Comparison of ENCODE assay signal across 24 cellular contexts in genomic region chr7:44709945-44710596, GRCh38. TPM values are rescaled to one million over a fixed set of nuclear protein-coding genes. Genes with fewer than 3 reads are reported as not detected.
DNase-seq lines count a peak whose midpoint lies in the region; ATAC-seq, FAIRE-seq and TF ChIP-seq lines count a peak whose summit lies in the region.
"Had no signal": no experiment of that assay in that cellular context is flagged by ENCODE, and none has a peak within 500 bp of the region (broad histone marks: within the 10 kb centered on the region; RNA-seq: fewer than 3 reads in every experiment).

No MANE protein-coding gene starts in this region.

- peaks cover 10% of the 10 kb centered on the region for H3K36me3 ChIP-seq in CD8-positive, alpha-beta memory T cell (ENCODE audit: insufficient read depth, low read length)
- peaks cover 28% of the 10 kb centered on the region; the same call in 2 of the 3 replicates for H3K36me3 ChIP-seq in K562 (ENCODE audit: control insufficient read depth, insufficient read depth, low read length)
- H3K36me3 ChIP-seq in upper lobe of left lung, result peaks cover 8 to 35% (median 32%) of the 10 kb centered on the region in 4 donors

- H3K27ac ChIP-seq in CD8-positive, alpha-beta memory T cell (ENCODE audit: low read depth, low read length), result no peak overlapping the region
- H3K27ac ChIP-seq in K562 (ENCODE audit: extremely low read depth, low read depth, low read length) (no peak overlapping the region), upper lobe of left lung (no peak overlapping the region)
- H3K27ac ChIP-seq: body of pancreas, epithelial cell of prostate, foreskin keratinocyte, thoracic aorta had no signal

- no peak; the same call in 2 of the 3 replicates for ATAC-seq in K562
- no peak for ATAC-seq in upper lobe of left lung (ENCODE audit: low FRiP score in 2 of 2)
- ATAC-seq: activated T-cell treated with anti-CD3 and anti-CD28 coated beads, Interleukin-2, amount 50 U/mL, for 4 hours; body of pancreas; foreskin keratinocyte had no signal

- BruUV-seq in K562 (replicated peaks; lab: Mats Ljungman, UMichigan), result no TSS peak

- in situ Hi-C loops in K562 (cut with MboI), result no loop called here

- TF ChIP-seq POLR2A in K562 (conservative IDR thresholded peaks at IDR 0.05) (0 out of 2 replicates have a peak, but pooled peaks have one; percentile 21), upper lobe of left lung (IDR thresholded peaks at IDR 0.05) (no peak)

- peak overlapping the region in 5 of 7 donors; percentile 3 to 75 (median 35) for H3K27ac Mint-ChIP-seq in CD14-positive monocyte
- peak overlapping the region; percentile 62 to 99 (median 80) for H3K27ac Mint-ChIP-seq in CD8-positive, alpha-beta memory T cell
- peak overlapping the region; percentile 86 for H3K27ac Mint-ChIP-seq in nephron progenitor cell
- no peak overlapping the region for H3K27ac Mint-ChIP-seq in type B pancreatic cell
- H3K27ac Mint-ChIP-seq: activated naive CD8-positive, alpha-beta T cell treated with anti-CD3 and anti-CD28 coated beads for 36 hours; dendritic cell treated with granulocyte-macrophage colony-stimulating factor and Interleukin-4, amounts not matched to agents 40 ng/mL and 50 ng/mL, for 4 days had no signal

- WGBS in K562 (ENCODE audit: insufficient coverage, low coverage, missing lambda C conversion rate), result 75% methylated on average over 9 of the region's 10 CpGs
- WGBS in upper lobe of left lung, 2 donors, result 89 to 90% methylated on average over 8 to 10 of the region's 10 CpGs

- intact Hi-C loops in CD14-positive monocyte (cut with micrococcal nuclease) (loop anchor here in 1 of 2 donors (10.0 kb wide), 1 partner anchor 45 kb away; no protein-coding TSS in a partner anchor), K562 (cut with micrococcal nuclease) (no loop called here)

- H3K27me3 Mint-ChIP-seq in CD14-positive monocyte (ENCODE audit: low read depth in 3 of 3), result peaks cover 0 to 3% (median 2%) of the 10 kb centered on the region in 3 donors
- H3K27me3 Mint-ChIP-seq in CD8-positive, alpha-beta memory T cell, result no peaks in the 10 kb centered on the region
- peaks cover 11% of the 10 kb centered on the region for H3K27me3 Mint-ChIP-seq in nephron progenitor cell (ENCODE audit: low read depth, poor library complexity)
- peaks cover 3% of the 10 kb centered on the region for H3K27me3 Mint-ChIP-seq in type B pancreatic cell
- H3K27me3 Mint-ChIP-seq: activated CD4-positive, alpha-beta memory T cell treated with anti-CD3 and anti-CD28 coated beads, Interleukin-2, amount 10 ng/mL, durations not matched to agents 7 days and 5 days; activated naive CD8-positive, alpha-beta T cell treated with anti-CD3 and anti-CD28 coated beads for 36 hours had no signal

- no peak overlapping the region for H2AFZ ChIP-seq in K562 (ENCODE audit: low read depth, low read length)

- H3K4me1 ChIP-seq in CD8-positive, alpha-beta memory T cell (ENCODE audit: insufficient read depth, low read length), result peaks cover 7% of the 10 kb centered on the region
- H3K4me1 ChIP-seq in K562 (replicated peaks in 1 of 2; ENCODE audit: control insufficient read depth in 2 of 2, insufficient read depth in 2 of 2, low read length in 2 of 2), result peaks cover 12 to 13% of the 10 kb centered on the region in 2 experiments; a peak in 4 of 5 replicates
- peaks cover 0 to 7% (median 2%) of the 10 kb centered on the region in 4 donors for H3K4me1 ChIP-seq in upper lobe of left lung
- H3K4me1 ChIP-seq: foreskin keratinocyte had no signal

- FAIRE-seq in K562 (lab: Jason Lieb, UNC), result peak; percentile 23
- FAIRE-seq: D721Med, GM19239, HTR-8/SVneo had no signal

- no peaks in the 10 kb centered on the region for H3K27me3 ChIP-seq in CD8-positive, alpha-beta memory T cell (ENCODE audit: insufficient read depth, low read length, poor library complexity, severe bottlenecking)
- no peaks in the 10 kb centered on the region for H3K27me3 ChIP-seq in K562 (ENCODE audit: control insufficient read depth in 2 of 2, insufficient read depth in 2 of 2, low read length in 2 of 2)
- no peaks in the 10 kb centered on the region for H3K27me3 ChIP-seq in upper lobe of left lung
- H3K27me3 ChIP-seq: body of pancreas, foreskin keratinocyte had no signal

- TF ChIP-seq EP300 in K562 (IDR thresholded peaks at IDR 0.05; ENCODE audit: low read length) (no peak), upper lobe of left lung (IDR thresholded peaks at IDR 0.05) (no peak)

- H4K20me1 ChIP-seq in K562 (replicated peaks; ENCODE audit: control insufficient read depth, insufficient read depth, low read length), result no peaks in the 10 kb centered on the region

- CTCF ChIA-PET in CD8-positive, alpha-beta memory T cell (lab: Charles Lee), result interaction anchor here (0.9 kb wide), 1 partner anchor 426 kb away, joined by 3 read pairs; no protein-coding TSS in a partner anchor
- CTCF ChIA-PET in K562 (lab: Yijun Ruan, JAX; ENCODE audit: low intra/inter-chr PET ratio), result no interaction called here

- TF ChIP-seq CTCF in CD14-positive monocyte (IDR thresholded peaks at IDR 0.05) (no peak), K562 (IDR thresholded peaks at IDR 0.05 in 2 of 3, conservative IDR thresholded peaks at IDR 0.05 in 1 of 3; ENCODE audit: insufficient read depth in 2 of 3, low read depth in 1 of 3, low read length in 3 of 3) (no peak), nephron progenitor cell (IDR thresholded peaks at IDR 0.05) (no peak), type B pancreatic cell (conservative IDR thresholded peaks at IDR 0.05) (no peak), upper lobe of left lung (IDR thresholded peaks at IDR 0.05) (no peak)

- H3K79me2 ChIP-seq in K562 (ENCODE audit: control insufficient read depth, insufficient read depth, low read length), result no peaks in the 10 kb centered on the region

- H3K9me1 ChIP-seq in K562 (ENCODE audit: control insufficient read depth, insufficient read depth, low read length), result peaks cover 3% of the 10 kb centered on the region

- peaks cover 42 to 55% of the 10 kb centered on the region in 2 donors for H3K36me3 Mint-ChIP-seq in CD14-positive monocyte
- peaks cover 0 to 46% (median 6%) of the 10 kb centered on the region in 3 donors for H3K36me3 Mint-ChIP-seq in CD8-positive, alpha-beta memory T cell
- peaks cover 22% of the 10 kb centered on the region for H3K36me3 Mint-ChIP-seq in nephron progenitor cell (ENCODE audit: low read depth)
- H3K36me3 Mint-ChIP-seq in type B pancreatic cell, result no peaks in the 10 kb centered on the region

- no peak overlapping the region for H3K4me2 ChIP-seq in K562 (ENCODE audit: insufficient read depth, low read length)

- H3K4me1 Mint-ChIP-seq in CD14-positive monocyte (peaks cover 5% of the 10 kb centered on the region), nephron progenitor cell (peaks cover 25% of the 10 kb centered on the region), type B pancreatic cell (ENCODE audit: unreplicated experiment) (peaks cover 7% of the 10 kb centered on the region)
- H3K4me1 Mint-ChIP-seq in CD8-positive, alpha-beta memory T cell, result peaks cover 16 to 20% (median 19%) of the 10 kb centered on the region in 3 donors

- POLR2A ChIA-PET in CD8-positive, alpha-beta memory T cell (lab: Charles Lee), result no interaction called here
- POLR2A ChIA-PET in K562 (lab: Yijun Ruan, JAX), result interaction anchor here (1.3 to 2.8 kb wide), 2 partner anchors 9 to 15 kb away, joined by 5 to 13 read pairs; no protein-coding TSS in a partner anchor

- DNase-seq in CD14-positive monocyte (ENCODE audit: low spot score), result no peak
- DNase-seq in CD8-positive, alpha-beta memory T cell, result no peak
- peak in 2 of 4 experiments; percentile 4 to 6 for DNase-seq in K562 (ENCODE audit: extremely low read depth in 1 of 4, low spot score in 3 of 4)
- no peak for DNase-seq in nephron progenitor cell
- no peak for DNase-seq in GM19238 (ENCODE audit: insufficient read length, low spot score)
- DNase-seq in type B pancreatic cell (ENCODE audit: extremely low spot score, unreplicated experiment), result no peak
- DNase-seq in upper lobe of left lung, result no peak
- DNase-seq: activated CD4-positive, alpha-beta memory T cell treated with anti-CD3 and anti-CD28 coated beads, Interleukin-2, amount 10 ng/mL, durations not matched to agents 7 days and 5 days; activated CD4-positive, CD25-positive, alpha-beta regulatory T cell; activated naive CD8-positive, alpha-beta T cell treated with anti-CD3 and anti-CD28 coated beads for 36 hours; activated T-cell treated with anti-CD3 and anti-CD28 coated beads, Interleukin-2, amount 50 U/mL, for 4 hours; body of pancreas; foreskin keratinocyte; mesenchymal stem cell; NCI-H2171; NCI-H69; SIG-M5; stimulated activated CD4-positive, alpha-beta T cell treated with anti-CD3 and anti-CD28 coated beads, Interleukin-12 subunit alpha, Interleukin-12 subunit beta, amount 100 ng/mL, for 4 hours had no signal

- TF ChIP-seq RAD21 in K562 (CRISPR knock-in tag; conservative IDR thresholded peaks at IDR 0.05 in 1 of 2, IDR thresholded peaks at IDR 0.05 in 1 of 2), result no peak

- H3K9me3 Mint-ChIP-seq in CD14-positive monocyte (peaks cover 0 to 2% (median 0%) of the 10 kb centered on the region in 7 donors), nephron progenitor cell (peaks cover 7% of the 10 kb centered on the region), type B pancreatic cell (no peaks in the 10 kb centered on the region)
- no peaks in the 10 kb centered on the region for H3K9me3 Mint-ChIP-seq in CD8-positive, alpha-beta memory T cell
- H3K9me3 Mint-ChIP-seq: activated CD4-positive, alpha-beta memory T cell treated with anti-CD3 and anti-CD28 coated beads, Interleukin-2, amount 10 ng/mL, durations not matched to agents 7 days and 5 days; activated naive CD8-positive, alpha-beta T cell treated with anti-CD3 and anti-CD28 coated beads for 36 hours; activated T-cell treated with anti-CD3 and anti-CD28 coated beads, Interleukin-2, amount 50 U/mL, for 4 hours; dendritic cell treated with granulocyte-macrophage colony-stimulating factor and Interleukin-4, amounts not matched to agents 40 ng/mL and 50 ng/mL, for 4 days had no signal

- H3K4me3 Mint-ChIP-seq in CD14-positive monocyte (peak overlapping the region in 1 of 2 donors; percentile 31), nephron progenitor cell (no peak overlapping the region), type B pancreatic cell (no peak overlapping the region)
- H3K4me3 Mint-ChIP-seq in CD8-positive, alpha-beta memory T cell, result peak overlapping the region in 1 of 7 donors; percentile 23
- H3K4me3 Mint-ChIP-seq: activated CD4-positive, alpha-beta memory T cell treated with anti-CD3 and anti-CD28 coated beads, Interleukin-2, amount 10 ng/mL, durations not matched to agents 7 days and 5 days; activated naive CD8-positive, alpha-beta T cell treated with anti-CD3 and anti-CD28 coated beads for 36 hours; activated T-cell treated with anti-CD3 and anti-CD28 coated beads, Interleukin-2, amount 50 U/mL, for 4 hours; dendritic cell treated with granulocyte-macrophage colony-stimulating factor and Interleukin-4, amounts not matched to agents 40 ng/mL and 50 ng/mL, for 4 days had no signal

- H3K9me3 ChIP-seq in CD8-positive, alpha-beta memory T cell (ENCODE audit: low read length), result no peaks in the 10 kb centered on the region
- H3K9me3 ChIP-seq in K562 (replicated peaks; ENCODE audit: control insufficient read depth, insufficient read depth, low read depth, low read length) (no peaks in the 10 kb centered on the region), upper lobe of left lung (no peaks in the 10 kb centered on the region)
- H3K9me3 ChIP-seq: body of pancreas, thoracic aorta had no signal

- H3K9ac ChIP-seq in K562 (ENCODE audit: insufficient read depth in 1 of 2, low read depth in 2 of 2, low read length in 2 of 2), result no peak overlapping the region

- no peak overlapping the region for H3K4me3 ChIP-seq in CD8-positive, alpha-beta memory T cell (ENCODE audit: low read length)
- H3K4me3 ChIP-seq in K562 (no peak overlapping the region), upper lobe of left lung (no peak overlapping the region)
- H3K4me3 ChIP-seq: body of pancreas, thoracic aorta had no signal

RNA-seq across cellular contexts. Expression of gene ZMIZ2, which starts 38.6 kb away (rescaled TPM):
- polyA plus RNA-seq in CD14-positive monocyte (1 to 10 TPM; 1.9 to 3.3 TPM), K562 (2011; rRNA removed) (5.2 and 12.7 TPM in 2 replicates), K562 (2014; fragmentation: Illumina TruSeq; extraction: Trizol) (15.5 and 22.3 TPM in 2 replicates), K562 (2014; fragmentation: Nextera tagmentation; extraction: Ambion mirVana) (under 1 TPM; 0.13 to 0.18 TPM), K562 (2014; rRNA removed) (19.1 and 20.0 TPM in 2 replicates)
- total RNA-seq in CD8-positive, alpha-beta memory T cell, result 100 to 1,000 TPM; 119 to 122 TPM
- 9.8 TPM for polyA plus RNA-seq in CD8-positive, alpha-beta memory T cell
- 88.7 and 221 TPM in 2 replicates for total RNA-seq in K562 (2011; cell fraction: chromatin; rRNA removed; ENCODE audit: low replicate concordance)
- total RNA-seq in K562 (2011; cell fraction: nucleolus; rRNA removed), result 115 and 124 TPM in 2 replicates
- total RNA-seq in K562 (2011; cell fraction: nucleoplasm; rRNA removed), result 100 and 113 TPM in 2 replicates
- total RNA-seq in K562 (2014; rRNA removed) (4.5 and 8.0 TPM in 2 replicates), K562 (2014; rRNA removed; fragmentation: Illumina TruSeq; extraction: Trizol) (2.6 and 4.3 TPM in 2 replicates), K562 (2015; rRNA removed; fragmentation: Illumina TruSeq; extraction: Trizol) (4.9 and 5.9 TPM in 2 replicates), K562 (2021) (34.7 and 40.3 TPM in 2 replicates), type B pancreatic cell (ENCODE audit: low replicate concordance) (112 and 122 TPM in 2 replicates), upper lobe of left lung (100 to 1,000 TPM in 2 of 6 donors, 10 to 100 TPM in 4; 27.0 to 161 (median 85.7) TPM)
- 3.5 and 5.4 TPM in 2 replicates for polyA plus RNA-seq in K562 (2011; cell fraction: cytosol; rRNA removed)
- 93.5 and 148 TPM in 2 replicates for polyA plus RNA-seq in K562 (2011; cell fraction: nucleus; rRNA removed)
- polyA plus RNA-seq in K562 (2012), result 39.3 and 55.6 TPM in 2 replicates
- polyA minus RNA-seq in K562 (2011; rRNA and poly(A)+ RNA removed), result 7.6 and 8.2 TPM in 2 replicates
- 9.3 and 11.0 TPM in 2 replicates for polyA minus RNA-seq in K562 (2011; cell fraction: cytosol; rRNA and poly(A)+ RNA removed)
- polyA minus RNA-seq in K562 (2011; cell fraction: nucleus; rRNA and poly(A)+ RNA removed), result 36.5 and 37.0 TPM in 2 replicates
